Comparison of ENCODE assay signal across 3 cellular contexts in the genomic region with DNA sequence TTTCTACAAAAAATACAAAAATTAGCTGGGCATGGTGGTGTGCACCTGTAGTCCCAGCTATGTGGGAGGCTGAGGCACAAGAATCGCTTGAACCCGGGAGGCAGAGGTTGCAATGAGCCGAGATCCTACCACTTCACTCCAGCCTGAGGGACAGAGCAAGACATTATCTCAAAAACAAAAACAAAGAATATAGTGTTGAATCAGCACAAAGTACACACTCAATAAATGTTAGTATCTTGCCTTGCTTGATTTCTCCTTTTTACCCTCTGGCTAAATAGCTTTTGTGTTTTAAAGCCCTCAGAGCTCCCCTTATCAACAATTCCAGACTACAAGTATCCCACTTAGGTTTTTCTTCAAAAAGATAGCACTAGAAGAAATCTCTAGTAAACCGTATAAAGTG.
TF ChIP-seq lines count a peak whose summit lies in the region.

No MANE protein-coding gene starts in this region.

TF ChIP-seq in HepG2, 621 proteins besides CTCF, POLR2A, EP300 and RAD21:
- peak; percentile 37 to 62; a peak in 3 of 4 replicates for TF ChIP-seq MAFK (conservative IDR thresholded peaks at IDR 0.05 in 1 of 2, IDR thresholded peaks at IDR 0.05 in 1 of 2; ENCODE audit: low read length in 2 of 2)
- TF ChIP-seq MAFF (IDR thresholded peaks at IDR 0.05; ENCODE audit: low read depth, low read length) = peak; percentile 50
- TF ChIP-seq, protein P1, sequence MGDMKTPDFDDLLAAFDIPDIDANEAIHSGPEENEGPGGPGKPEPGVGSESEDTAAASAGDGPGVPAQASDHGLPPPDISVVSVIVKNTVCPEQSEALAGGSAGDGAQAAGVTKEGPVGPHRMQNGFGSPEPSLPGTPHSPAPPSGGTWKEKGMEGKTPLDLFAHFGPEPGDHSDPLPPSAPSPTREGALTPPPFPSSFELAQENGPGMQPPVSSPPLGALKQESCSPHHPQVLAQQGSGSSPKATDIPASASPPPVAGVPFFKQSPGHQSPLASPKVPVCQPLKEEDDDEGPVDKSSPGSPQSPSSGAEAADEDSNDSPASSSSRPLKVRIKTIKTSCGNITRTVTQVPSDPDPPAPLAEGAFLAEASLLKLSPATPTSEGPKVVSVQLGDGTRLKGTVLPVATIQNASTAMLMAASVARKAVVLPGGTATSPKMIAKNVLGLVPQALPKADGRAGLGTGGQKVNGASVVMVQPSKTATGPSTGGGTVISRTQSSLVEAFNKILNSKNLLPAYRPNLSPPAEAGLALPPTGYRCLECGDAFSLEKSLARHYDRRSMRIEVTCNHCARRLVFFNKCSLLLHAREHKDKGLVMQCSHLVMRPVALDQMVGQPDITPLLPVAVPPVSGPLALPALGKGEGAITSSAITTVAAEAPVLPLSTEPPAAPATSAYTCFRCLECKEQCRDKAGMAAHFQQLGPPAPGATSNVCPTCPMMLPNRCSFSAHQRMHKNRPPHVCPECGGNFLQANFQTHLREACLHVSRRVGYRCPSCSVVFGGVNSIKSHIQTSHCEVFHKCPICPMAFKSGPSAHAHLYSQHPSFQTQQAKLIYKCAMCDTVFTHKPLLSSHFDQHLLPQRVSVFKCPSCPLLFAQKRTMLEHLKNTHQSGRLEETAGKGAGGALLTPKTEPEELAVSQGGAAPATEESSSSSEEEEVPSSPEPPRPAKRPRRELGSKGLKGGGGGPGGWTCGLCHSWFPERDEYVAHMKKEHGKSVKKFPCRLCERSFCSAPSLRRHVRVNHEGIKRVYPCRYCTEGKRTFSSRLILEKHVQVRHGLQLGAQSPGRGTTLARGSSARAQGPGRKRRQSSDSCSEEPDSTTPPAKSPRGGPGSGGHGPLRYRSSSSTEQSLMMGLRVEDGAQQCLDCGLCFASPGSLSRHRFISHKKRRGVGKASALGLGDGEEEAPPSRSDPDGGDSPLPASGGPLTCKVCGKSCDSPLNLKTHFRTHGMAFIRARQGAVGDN (CRISPR knock-in tag; IDR thresholded peaks at IDR 0.05) = no peak

TF ChIP-seq in A549, 52 proteins besides CTCF, POLR2A, EP300 and RAD21:
- TF ChIP-seq RCOR1 (IDR thresholded peaks at IDR 0.05; ENCODE audit: low read depth, low read length) (no peak), MAFK (IDR thresholded peaks at IDR 0.05; ENCODE audit: partially characterized antibody) (peak; percentile 55)

TF ChIP-seq in K562, 482 proteins besides CTCF, POLR2A, EP300 and RAD21:
- TF ChIP-seq ZKSCAN8 (CRISPR knock-in tag; IDR thresholded peaks at IDR 0.05) (no peak), MTA3 (IDR thresholded peaks at IDR 0.05; ENCODE audit: borderline replicate concordance) (no peak), MAFF (IDR thresholded peaks at IDR 0.05; ENCODE audit: low read length) (0 out of 2 replicates have a peak, but pooled peaks have one; percentile 13), C11orf30 (IDR thresholded peaks at IDR 0.05; ENCODE audit: low read depth) (0 out of 2 replicates have a peak, but pooled peaks have one; percentile 34), POLR3A (IDR thresholded peaks at IDR 0.05; ENCODE audit: borderline replicate concordance, extremely low read depth, insufficient read depth, insufficient read length) (no peak), ZNF316 (IDR thresholded peaks at IDR 0.05) (peak; percentile 79)
